In the genomic region with DNA sequence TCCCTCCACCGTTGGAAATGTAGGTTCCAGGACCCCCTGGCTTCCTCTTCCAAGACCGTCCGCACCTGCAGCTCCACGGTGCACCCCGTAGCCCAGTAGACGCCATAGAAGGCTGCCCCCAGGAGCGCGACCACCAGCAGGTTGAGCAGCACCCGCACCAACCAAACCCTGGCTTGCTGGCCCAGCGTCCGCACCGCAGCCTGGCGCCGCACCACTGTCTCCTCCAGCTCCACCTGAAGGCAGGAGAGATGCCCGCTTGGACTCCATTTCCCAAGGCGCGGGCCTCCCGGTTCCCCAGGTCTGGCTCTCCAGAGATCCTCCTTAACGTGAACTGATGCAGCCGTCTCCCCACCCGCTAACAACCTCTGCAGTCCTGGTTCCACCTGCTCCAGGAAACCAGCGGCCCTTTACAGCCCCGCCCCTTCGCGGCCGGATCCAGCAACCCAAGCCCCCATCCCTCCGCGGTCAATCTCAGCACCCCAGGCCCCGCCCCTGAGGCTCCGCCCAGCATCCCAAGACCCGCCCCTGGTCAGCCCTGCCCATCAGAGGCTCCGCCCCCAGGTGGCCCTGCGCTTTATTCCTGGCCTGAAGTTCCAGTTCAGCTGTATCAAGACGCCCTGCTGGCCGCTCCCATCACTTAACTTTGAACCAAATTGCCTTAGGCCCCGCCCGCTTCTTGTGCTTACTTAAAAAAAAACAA, we compare ENCODE assay signal across 1 cellular context.
TF ChIP-seq lines count a peak whose summit lies in the region.

No MANE protein-coding gene starts in this region.

TF ChIP-seq in HepG2, 621 proteins besides CTCF, POLR2A, EP300 and RAD21:
- TF ChIP-seq AGO2 (optimal IDR thresholded peaks at IDR 0.05; ENCODE audit: low read depth, low read length) (peak; percentile 28), PATZ1 (CRISPR knock-in tag; IDR thresholded peaks at IDR 0.05) (no peak), GATA4 (IDR thresholded peaks at IDR 0.05; ENCODE audit: borderline replicate concordance, low read depth) (no peak)
- TF ChIP-seq, protein P1, sequence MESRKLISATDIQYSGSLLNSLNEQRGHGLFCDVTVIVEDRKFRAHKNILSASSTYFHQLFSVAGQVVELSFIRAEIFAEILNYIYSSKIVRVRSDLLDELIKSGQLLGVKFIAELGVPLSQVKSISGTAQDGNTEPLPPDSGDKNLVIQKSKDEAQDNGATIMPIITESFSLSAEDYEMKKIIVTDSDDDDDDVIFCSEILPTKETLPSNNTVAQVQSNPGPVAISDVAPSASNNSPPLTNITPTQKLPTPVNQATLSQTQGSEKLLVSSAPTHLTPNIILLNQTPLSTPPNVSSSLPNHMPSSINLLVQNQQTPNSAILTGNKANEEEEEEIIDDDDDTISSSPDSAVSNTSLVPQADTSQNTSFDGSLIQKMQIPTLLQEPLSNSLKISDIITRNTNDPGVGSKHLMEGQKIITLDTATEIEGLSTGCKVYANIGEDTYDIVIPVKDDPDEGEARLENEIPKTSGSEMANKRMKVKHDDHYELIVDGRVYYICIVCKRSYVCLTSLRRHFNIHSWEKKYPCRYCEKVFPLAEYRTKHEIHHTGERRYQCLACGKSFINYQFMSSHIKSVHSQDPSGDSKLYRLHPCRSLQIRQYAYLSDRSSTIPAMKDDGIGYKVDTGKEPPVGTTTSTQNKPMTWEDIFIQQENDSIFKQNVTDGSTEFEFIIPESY (CRISPR knock-in tag; IDR thresholded peaks at IDR 0.05) = peak; percentile 67; the same call in 1 of the 2 replicates
